ENCODE assay signal across 1 cellular context in genomic region chr11:124876818-124877630, GRCh38.
A peak's percentile ranks its signal among the peaks of the same experiment; 100 is the strongest.
TF ChIP-seq lines count a peak whose summit lies in the region.

No MANE protein-coding gene starts in this region.

TF ChIP-seq in K562, 482 proteins besides CTCF, POLR2A, EP300 and RAD21:
- TF ChIP-seq USF2 (CRISPR knock-in tag; IDR thresholded peaks at IDR 0.05), result no peak
- TF ChIP-seq ZNF408 (CRISPR knock-in tag; IDR thresholded peaks at IDR 0.05; ENCODE audit: low read depth), result no peak
- TF ChIP-seq LCOR (CRISPR knock-in tag; IDR thresholded peaks at IDR 0.05), result 0 out of 2 replicates have a peak, but pooled peaks have one; percentile 6
- no peak for TF ChIP-seq NCOR1 (IDR thresholded peaks at IDR 0.05)
- no peak for TF ChIP-seq JUN (IDR thresholded peaks at IDR 0.05; ENCODE audit: borderline replicate concordance, low read depth, low read length)
- no peak for TF ChIP-seq JUN (CRISPR knock-in tag; IDR thresholded peaks at IDR 0.05; ENCODE audit: borderline replicate concordance)
TF ChIP-seq in K562: peak in this region for 1.
